20 cellular contexts compared by ENCODE assay signal in the genomic region with DNA sequence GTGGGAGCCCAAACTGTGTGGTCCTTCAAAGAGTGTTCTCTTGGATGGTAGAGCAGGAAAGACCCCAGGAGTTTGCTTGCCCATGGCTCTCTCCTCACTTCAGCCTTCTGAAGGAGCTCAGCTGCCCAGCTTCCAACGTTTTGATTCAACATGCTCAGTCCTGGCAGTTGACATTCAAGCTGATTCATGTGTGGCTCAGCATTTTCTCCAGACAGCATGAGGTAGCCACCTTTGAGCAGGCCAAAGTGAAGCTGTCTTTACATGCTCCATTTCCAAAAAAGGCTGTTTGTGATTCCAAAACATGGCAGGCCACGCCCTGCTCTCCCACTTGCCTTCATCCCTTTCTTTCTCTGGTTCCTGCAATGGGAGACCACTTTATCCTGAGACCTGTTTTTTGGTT.
DNase-seq lines count a peak whose midpoint lies in the region; ATAC-seq, FAIRE-seq and TF ChIP-seq lines count a peak whose summit lies in the region.
"Had no signal": no experiment of that assay in that cellular context is flagged by ENCODE, and none has a peak within 500 bp of the region (broad histone marks: within the 10 kb centered on the region; RNA-seq: fewer than 3 reads in every experiment).

No MANE protein-coding gene starts in this region.

- no peak for ATAC-seq in GM21576 (IDR thresholded peaks at IDR 0.05; ENCODE audit: unreplicated experiment)
- ATAC-seq: HepG2, SK-N-SH treated with all-trans-retinoic acid at 6 μM for 48 hours had no signal

- H3K4me3 ChIP-seq in MG63 (no peak overlapping the region), bronchial epithelial cell (ENCODE audit: low read depth, low read length) (no peak overlapping the region), foreskin fibroblast (ENCODE audit: low read depth in 1 of 2, low read length in 2 of 2) (no peak overlapping the region)
- H3K4me3 ChIP-seq: PC-9 had no signal

- H3K9me3 ChIP-seq in MG63, result peaks cover 2% of the 10 kb centered on the region; the same call in 1 of the 2 replicates

- DNase-seq in MG63, result peak; percentile 56
- DNase-seq in bronchial epithelial cell (ENCODE audit: low read depth), result peak; percentile 85
- peak; percentile 39 to 71 for DNase-seq in foreskin fibroblast
- DNase-seq in T1000 (lab: John Stamatoyannopoulos, UW), result no peak
- DNase-seq in AG08396 (ENCODE audit: low spot score), result no peak
- DNase-seq in ecto neural progenitor cell (ENCODE audit: low spot score), result no peak
- DNase-seq: DND-41, GDM1, H7, HFFc6, KG1, NCI-H187, NCI-H345, NCI-H524 treated with DMSO at 0.1 percent for 48 hours, PC-9, SIG-M5 had no signal

- H3K36me3 ChIP-seq in MG63, result no peaks in the 10 kb centered on the region
- no peaks in the 10 kb centered on the region for H3K36me3 ChIP-seq in bronchial epithelial cell (ENCODE audit: control insufficient read depth, insufficient read depth, low read length)

- peak; percentile 40 for FAIRE-seq in bronchial epithelial cell (lab: Jason Lieb, UNC)
- FAIRE-seq: GM19239, HepG2 had no signal

- H3K27me3 ChIP-seq in MG63, result peaks cover 3% of the 10 kb centered on the region; the same call in 1 of the 2 replicates
- no peaks in the 10 kb centered on the region for H3K27me3 ChIP-seq in bronchial epithelial cell (ENCODE audit: control insufficient read depth, insufficient read depth, low read length)

- TF ChIP-seq CTCF in bronchial epithelial cell (IDR thresholded peaks at IDR 0.05; ENCODE audit: insufficient read depth, low read length, severe bottlenecking) (no peak), foreskin fibroblast (IDR thresholded peaks at IDR 0.05; ENCODE audit: low read depth, low read length) (no peak)

Comparison
In these comparisons a context has a peak if more than half of its experiments do, and no peak if none do; other contexts are left out.
1. DNase-seq: peak in MG63 (single experiment), bronchial epithelial cell (single experiment) and foreskin fibroblast (2 of 2); none in T1000 (single experiment), AG08396 (single experiment) and ecto neural progenitor cell (single experiment).